Comparison of ENCODE assay signal across 17 cellular contexts in genomic region chr9:126697350-126697749, GRCh38.
A peak's percentile ranks its signal among the peaks of the same experiment; 100 is the strongest.
DNase-seq lines count a peak whose midpoint lies in the region; TF ChIP-seq lines count a peak whose summit lies in the region.
"Had no signal": no experiment of that assay in that cellular context is flagged by ENCODE, and none has a peak within 500 bp of the region (broad histone marks: within the 10 kb centered on the region; RNA-seq: fewer than 3 reads in every experiment).

No MANE protein-coding gene starts in this region.

- H3K4me3 ChIP-seq in esophagus muscularis mucosa: no peak overlapping the region
- H3K4me3 ChIP-seq: HAP-1, SJSA1 had no signal

- no peak for TF ChIP-seq CTCF in esophagus muscularis mucosa (IDR thresholded peaks at IDR 0.05)

- TF ChIP-seq POLR2A in esophagus muscularis mucosa (IDR thresholded peaks at IDR 0.05; ENCODE audit: low read depth): no peak

- TF ChIP-seq EP300 in esophagus muscularis mucosa (IDR thresholded peaks at IDR 0.05): no peak

- DNase-seq in 8988T: peak; percentile 13
- peak; percentile 3 for DNase-seq in Daoy (ENCODE audit: low read depth)
- DNase-seq in ecto neural progenitor cell (ENCODE audit: low spot score): peak; percentile 41
- peak; percentile 38 for DNase-seq in posterior vena cava (ENCODE audit: low spot score)
- no peak for DNase-seq in esophagus muscularis mucosa (ENCODE audit: extremely low spot score)
- no peak for DNase-seq in NCI-H146 treated with DMSO at 0.1 percent for 48 hours (lab: John Stamatoyannopoulos, UW; ENCODE audit: unreplicated experiment)
- DNase-seq in iPS-NIHi7 (ENCODE audit: extremely low spot score): no peak
- DNase-seq: ACHN, C1 segment of cervical spinal cord, MV-4-11, NCI-H187 treated with DMSO at 0.1 percent for 48 hours, NCI-H226, NCI-H524 had no signal

- WGBS in esophagus muscularis mucosa: 77% methylated on average over 3 of the region's 3 CpGs

- no peaks in the 10 kb centered on the region for H3K9me3 ChIP-seq in esophagus muscularis mucosa
- H3K9me3 ChIP-seq: HAP-1, SJSA1 had no signal

- intact Hi-C loops in posterior vena cava (cut with DNase I): no loop called here
- intact Hi-C loops in esophagus muscularis mucosa (cut with DNase I): no loop called here

- H3K36me3 ChIP-seq in esophagus muscularis mucosa: no peaks in the 10 kb centered on the region
- H3K36me3 ChIP-seq: HAP-1, SJSA1 had no signal

- no peaks in the 10 kb centered on the region for H3K4me1 ChIP-seq in esophagus muscularis mucosa
- H3K4me1 ChIP-seq: HAP-1, SJSA1 had no signal

- H3K27me3 ChIP-seq in esophagus muscularis mucosa: peaks cover 0 to 42% (median 2%) of the 10 kb centered on the region in 4 donors
- H3K27me3 ChIP-seq: SJSA1 had no signal

- H3K27ac ChIP-seq in esophagus muscularis mucosa (replicated peaks in 1 of 4): no peak overlapping the region
- H3K27ac ChIP-seq: HL-60, KMS-11, SJSA1 had no signal

Comparison
In these comparisons a context has a peak if more than half of its experiments do, and no peak if none do; other contexts are left out.
1. DNase-seq: peak in 8988T (single experiment), Daoy (single experiment), ecto neural progenitor cell (single experiment) and posterior vena cava (single experiment); none in esophagus muscularis mucosa (single experiment), NCI-H146 treated with DMSO at 0.1 percent for 48 hours (single experiment) and iPS-NIHi7 (single experiment).